28 cellular contexts compared by ENCODE assay signal in genomic region chr2:146826388-146826787, GRCh38.
"Had no signal": no experiment of that assay in that cellular context is flagged by ENCODE, and none has a peak within 500 bp of the region (broad histone marks: within the 10 kb centered on the region; RNA-seq: fewer than 3 reads in every experiment).

No MANE protein-coding gene starts in this region.

- H3K4me3 ChIP-seq: dorsolateral prefrontal cortex, esophagus squamous epithelium, left lung, ovary, right lobe of liver, suprapubic skin, transverse colon, upper lobe of right lung, vagina had no signal

- H3K4me3 Mint-ChIP-seq: immature natural killer cell; naive thymus-derived CD4-positive, alpha-beta T cell; nephron; stimulated activated naive CD8-positive, alpha-beta T cell treated with anti-CD3 and anti-CD28 coated beads, Interleukin-15, amount 100 ng/mL, for 72 hours had no signal

- H3K9me3 ChIP-seq: esophagus squamous epithelium, ovary, right lobe of liver, suprapubic skin, transverse colon, upper lobe of right lung, vagina had no signal

- H3K36me3 ChIP-seq: esophagus squamous epithelium, left lung, ovary, right lobe of liver, suprapubic skin, transverse colon, upper lobe of right lung, vagina had no signal

- ATAC-seq: left lung; naive thymus-derived CD4-positive, alpha-beta T cell; right lobe of liver; stimulated activated naive CD8-positive, alpha-beta T cell treated with anti-CD3 and anti-CD28 coated beads, Interleukin-15, amount 100 ng/mL, for 72 hours; upper lobe of right lung had no signal

- H3K27me3 ChIP-seq: dorsolateral prefrontal cortex, esophagus squamous epithelium, left lung, ovary, right lobe of liver, suprapubic skin, transverse colon, upper lobe of right lung, vagina had no signal

- H3K27ac ChIP-seq: dorsolateral prefrontal cortex, epithelial cell of prostate, esophagus squamous epithelium, left lung, ovary, right lobe of liver, suprapubic skin, transverse colon, upper lobe of right lung, vagina had no signal

- FAIRE-seq: colon had no signal

- H3K27ac Mint-ChIP-seq: immature natural killer cell; naive thymus-derived CD4-positive, alpha-beta T cell; nephron; stimulated activated naive CD8-positive, alpha-beta T cell treated with anti-CD3 and anti-CD28 coated beads, Interleukin-15, amount 100 ng/mL, for 72 hours had no signal

- H3K4me1 Mint-ChIP-seq: immature natural killer cell; naive thymus-derived CD4-positive, alpha-beta T cell; stimulated activated naive CD8-positive, alpha-beta T cell treated with anti-CD3 and anti-CD28 coated beads, Interleukin-15, amount 100 ng/mL, for 72 hours had no signal

- H3K27me3 Mint-ChIP-seq: naive thymus-derived CD4-positive, alpha-beta T cell; stimulated activated naive CD8-positive, alpha-beta T cell treated with anti-CD3 and anti-CD28 coated beads, Interleukin-15, amount 100 ng/mL, for 72 hours had no signal

- DNase-seq: dorsolateral prefrontal cortex; effector CD4-positive, alpha-beta T cell; esophagus squamous epithelium; foreskin melanocyte; glutamatergic neuron; hypothalamus; immature natural killer cell; kidney; left lung; mesenchymal stem cell; midbrain; naive thymus-derived CD4-positive, alpha-beta T cell; occipital lobe; ovary; right lobe of liver; small intestine; stimulated activated CD4-positive, alpha-beta T cell treated with anti-CD3 and anti-CD28 coated beads, Interleukin-15, amount 100 ng/mL, for 24 hours; stimulated activated CD4-positive, alpha-beta T cell treated with anti-CD3 and anti-CD28 coated beads, Interleukin-4, amount 100 ng/mL, for 1 hour; stimulated activated CD8-positive, alpha-beta memory T cell treated with anti-CD3 and anti-CD28 coated beads, Interleukin-4, amount 100 ng/mL, for 48 hours; stimulated activated naive CD4-positive, alpha-beta T cell; stimulated activated naive CD8-positive, alpha-beta T cell treated with anti-CD3 and anti-CD28 coated beads, Interleukin-15, amount 100 ng/mL, for 72 hours; transverse colon; upper lobe of right lung had no signal

- H3K4me1 ChIP-seq: left lung, right lobe of liver, transverse colon, upper lobe of right lung, vagina had no signal

- H3K36me3 Mint-ChIP-seq: immature natural killer cell; naive thymus-derived CD4-positive, alpha-beta T cell had no signal
